Comparison of ENCODE assay signal across 17 cellular contexts in genomic region chr4:86848136-86848535, GRCh38. TPM values are rescaled to one million over a fixed set of nuclear protein-coding genes. Genes with fewer than 3 reads are reported as not detected.
A peak's percentile ranks its signal among the peaks of the same experiment; 100 is the strongest.
DNase-seq lines count a peak whose midpoint lies in the region; ATAC-seq, FAIRE-seq and TF ChIP-seq lines count a peak whose summit lies in the region.
"Had no signal": no experiment of that assay in that cellular context is flagged by ENCODE, and none has a peak within 500 bp of the region (broad histone marks: within the 10 kb centered on the region; RNA-seq: fewer than 3 reads in every experiment).

No MANE protein-coding gene starts in this region.

- no peak overlapping the region for H3K27ac Mint-ChIP-seq in activated T-helper 17 cell treated with anti-CD3 and anti-CD28 coated beads, Interleukin-2, amount 50 U/mL, for 72 hours
- H3K27ac Mint-ChIP-seq: activated naive CD4-positive, alpha-beta T cell treated with anti-CD3 and anti-CD28 coated beads for 36 hours had no signal

- H3K9me3 ChIP-seq in skeletal muscle tissue (ENCODE audit: control insufficient read depth in 3 of 3, low read length in 3 of 3): no peaks in the 10 kb centered on the region
- H3K9me3 ChIP-seq in testis: no peaks in the 10 kb centered on the region

- H3K9me3 Mint-ChIP-seq in activated T-helper 17 cell treated with anti-CD3 and anti-CD28 coated beads, Interleukin-2, amount 50 U/mL, for 72 hours: peaks cover 5% of the 10 kb centered on the region
- H3K9me3 Mint-ChIP-seq: activated naive CD4-positive, alpha-beta T cell treated with anti-CD3 and anti-CD28 coated beads for 36 hours had no signal

- no peaks in the 10 kb centered on the region for H3K36me3 Mint-ChIP-seq in activated T-helper 17 cell treated with anti-CD3 and anti-CD28 coated beads, Interleukin-2, amount 50 U/mL, for 72 hours (ENCODE audit: low read depth)

- ATAC-seq in activated T-helper 17 cell treated with anti-CD3 and anti-CD28 coated beads, Interleukin-2, amount 50 U/mL, for 72 hours (replicated peaks): peak; percentile 39
- ATAC-seq in GM21447 (IDR thresholded peaks at IDR 0.05; ENCODE audit: unreplicated experiment): no peak
- ATAC-seq in HG02884 (IDR thresholded peaks at IDR 0.05; ENCODE audit: unreplicated experiment): no peak

- TF ChIP-seq POLR2A in testis (IDR thresholded peaks at IDR 0.05): no peak

- no peaks in the 10 kb centered on the region for H3K27me3 ChIP-seq in skeletal muscle tissue (ENCODE audit: control insufficient read depth in 3 of 3, insufficient read depth in 3 of 3, low read length in 3 of 3)
- no peaks in the 10 kb centered on the region for H3K27me3 ChIP-seq in testis

- intact Hi-C loops in testis (cut with DNase I; ENCODE audit: low total_unique reads): no loop called here

- no peaks in the 10 kb centered on the region for H3K4me1 Mint-ChIP-seq in activated T-helper 17 cell treated with anti-CD3 and anti-CD28 coated beads, Interleukin-2, amount 50 U/mL, for 72 hours

- 69 to 73% methylated on average over 7 of the region's 7 CpGs for WGBS in testis, 2 donors

- H3K27ac ChIP-seq in skeletal muscle tissue (ENCODE audit: low read depth, low read length) (peak overlapping the region; percentile 34), testis (no peak overlapping the region)
- H3K27ac ChIP-seq: KMS-11 had no signal

- H3K4me1 ChIP-seq in skeletal muscle tissue (ENCODE audit: control insufficient read depth in 3 of 3, insufficient read depth in 3 of 3, low read length in 3 of 3): peaks cover 5 to 11% (median 10%) of the 10 kb centered on the region in 3 donors
- H3K4me1 ChIP-seq in testis: no peaks in the 10 kb centered on the region

- no peak for TF ChIP-seq CTCF in foreskin fibroblast (IDR thresholded peaks at IDR 0.05; ENCODE audit: low read depth, low read length)
- no peak for TF ChIP-seq CTCF in testis (IDR thresholded peaks at IDR 0.05)

- DNase-seq in ELR (ENCODE audit: low read depth) (peak; percentile 37), foreskin fibroblast (peak; percentile 52 to 74), testis (no peak), urothelium cell line (ENCODE audit: low spot score) (no peak)
- DNase-seq: activated naive CD4-positive, alpha-beta T cell treated with anti-CD3 and anti-CD28 coated beads for 36 hours; foreskin melanocyte; midbrain; NK-92 treated with Interleukin-12 subunit alpha and Interleukin-12 subunit beta, amount 100 ng/mL, for 24 hours; SHP77 treated with DMSO at 0.1 percent for 48 hours; stimulated activated naive CD4-positive, alpha-beta T cell had no signal

- FAIRE-seq in urothelium cell line (lab: Jason Lieb, UNC): no peak
- FAIRE-seq: bronchial epithelial cell, GM18507 had no signal

- H3K4me3 Mint-ChIP-seq in activated T-helper 17 cell treated with anti-CD3 and anti-CD28 coated beads, Interleukin-2, amount 50 U/mL, for 72 hours: no peak overlapping the region
- H3K4me3 Mint-ChIP-seq: activated naive CD4-positive, alpha-beta T cell treated with anti-CD3 and anti-CD28 coated beads for 36 hours had no signal

- H3K9ac ChIP-seq in skeletal muscle tissue (ENCODE audit: low read depth in 1 of 3, low read length in 3 of 3): no peak overlapping the region
- H3K9ac ChIP-seq: KMS-11 had no signal

- H3K36me3 ChIP-seq in skeletal muscle tissue (ENCODE audit: control insufficient read depth in 3 of 3, insufficient read depth in 3 of 3, low read length in 3 of 3) (no peaks in the 10 kb centered on the region), testis (ENCODE audit: low read depth, missing control alignments) (no peaks in the 10 kb centered on the region)

- H3K27me3 Mint-ChIP-seq in activated T-helper 17 cell treated with anti-CD3 and anti-CD28 coated beads, Interleukin-2, amount 50 U/mL, for 72 hours: peaks cover 26% of the 10 kb centered on the region

- H3K4me3 ChIP-seq in foreskin fibroblast (ENCODE audit: low read depth in 1 of 2, low read length in 2 of 2) (peak overlapping the region; percentile 34 to 57), skeletal muscle tissue (ENCODE audit: low read length in 3 of 3) (peak overlapping the region in 2 of 3 donors; percentile 5 to 41), testis (no peak overlapping the region)

RNA-seq across cellular contexts. Expression of gene SLC10A6, which starts 1.0 kb away (rescaled TPM):
- not detected for total RNA-seq in activated T-helper 17 cell treated with anti-CD3 and anti-CD28 coated beads, Interleukin-2, amount 50 U/mL, for 72 hours
- total RNA-seq in skeletal muscle tissue (0.52 TPM), testis (1 to 10 TPM; 1.5 to 3.0 TPM)
- 6.9 TPM for polyA plus RNA-seq in testis (ENCODE audit: insufficient read depth, low read depth, low replicate concordance)
- total RNA-seq: activated naive CD4-positive, alpha-beta T cell treated with anti-CD3 and anti-CD28 coated beads for 36 hours had no signal

RNA-seq across cellular contexts. Expression of gene C4orf36, which starts 44.1 kb away (rescaled TPM):
- not detected for total RNA-seq in activated T-helper 17 cell treated with anti-CD3 and anti-CD28 coated beads, Interleukin-2, amount 50 U/mL, for 72 hours
- total RNA-seq in skeletal muscle tissue (not detected), testis (10 to 100 TPM in 1 of 2 donors, 1 to 10 TPM in 1; 5.9 to 20.0 TPM)
- polyA plus RNA-seq in testis (ENCODE audit: insufficient read depth, low read depth, low replicate concordance): 26.4 TPM

Comparison
In these comparisons a context has a peak if more than half of its experiments do, and no peak if none do; other contexts are left out.
1. DNase-seq: peak in ELR (single experiment) and foreskin fibroblast (2 of 2); none in testis (single experiment) and urothelium cell line (single experiment).
2. H3K4me3 ChIP-seq: peak in foreskin fibroblast (2 of 2) and skeletal muscle tissue (2 of 3); none in testis (0 of 2).